In the genomic region with DNA sequence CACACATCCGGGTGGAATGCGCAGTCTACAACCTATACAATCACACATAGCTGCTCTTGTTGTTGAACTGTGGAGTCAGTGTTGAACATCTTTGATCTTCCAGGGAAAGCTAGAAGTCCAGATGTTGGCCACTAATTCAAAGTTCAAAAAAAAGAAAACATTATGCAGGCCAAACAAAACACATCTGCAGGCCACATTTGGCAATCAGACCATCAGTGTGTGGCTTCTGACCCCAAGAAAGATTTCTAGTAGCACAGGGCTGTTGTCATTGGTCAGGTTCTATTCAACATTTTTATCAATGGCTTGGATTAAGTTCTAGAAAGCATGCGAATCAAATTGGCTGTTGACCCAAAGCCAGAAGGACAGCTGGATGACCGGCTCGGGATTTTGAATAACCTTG, we compare ENCODE assay signal across 35 cellular contexts.
"Had no signal": no experiment of that assay in that cellular context is flagged by ENCODE, and none has a peak within 500 bp of the region (broad histone marks: within the 10 kb centered on the region; RNA-seq: fewer than 3 reads in every experiment).

No MANE protein-coding gene starts in this region.

- H3K27ac Mint-ChIP-seq: activated CD4-positive, alpha-beta memory T cell treated with anti-CD3 and anti-CD28 coated beads for 36 hours; activated CD4-positive, alpha-beta T cell treated with anti-CD3 and anti-CD28 coated beads, Interleukin-2, amount 10 ng/mL, durations not matched to agents 24 days and 14 days; activated naive CD4-positive, alpha-beta T cell treated with anti-CD3 and anti-CD28 coated beads for 36 hours; activated T-helper 1 cell treated with anti-CD3 and anti-CD28 coated beads, Interleukin-12 subunit alpha, Interleukin-12 subunit beta, Interleukin-2, Interleukin-4 antibody, amounts not matched to agents 30 ng/mL and 10 ng/mL and 1 ng/mL, durations not matched to agents 14 hours and 24 hours and 36 hours; dendritic cell treated with granulocyte-macrophage colony-stimulating factor and Interleukin-4, amounts not matched to agents 40 ng/mL and 50 ng/mL, for 4 days; natural killer cell treated with Interleukin-12 subunit alpha and Interleukin-12 subunit beta and Interleukin-15 and Interleukin-18, amount 100 ng/mL, for 72 hours; progenitor cell of endocrine pancreas; stimulated activated memory B cell treated with anti-CD40 and anti-IgM and Interleukin-4, amounts not matched to agents 10 μg/mL and 1 μg/mL and 100 μg/mL, for 72 hours; stimulated activated naive CD8-positive, alpha-beta T cell treated with anti-CD3 and anti-CD28 coated beads, Interleukin-15, amount 100 ng/mL, for 72 hours; T-helper 17 cell had no signal

- H3K4me1 Mint-ChIP-seq: activated CD4-positive, alpha-beta T cell treated with anti-CD3 and anti-CD28 coated beads, Interleukin-2, amount 10 ng/mL, durations not matched to agents 24 days and 14 days; stimulated activated memory B cell treated with anti-CD40 and anti-IgM and Interleukin-4, amounts not matched to agents 10 μg/mL and 1 μg/mL and 100 μg/mL, for 72 hours; T-helper 17 cell had no signal

- H3K36me3 Mint-ChIP-seq: activated CD4-positive, alpha-beta memory T cell treated with anti-CD3 and anti-CD28 coated beads for 36 hours; natural killer cell treated with Interleukin-12 subunit alpha and Interleukin-12 subunit beta and Interleukin-15 and Interleukin-18, amount 100 ng/mL, for 72 hours; stimulated activated memory B cell treated with anti-CD40 and anti-IgM and Interleukin-4, amounts not matched to agents 10 μg/mL and 1 μg/mL and 100 μg/mL, for 72 hours had no signal

- H3K9me3 ChIP-seq: left lung, mucosa of descending colon, neutrophil, ovary, upper lobe of left lung, vagina had no signal

- H3K27ac ChIP-seq: brain microvascular endothelial cell, foreskin keratinocyte, left lung, neutrophil, ovary, upper lobe of left lung, vagina, WERI-Rb-1 had no signal

- H3K27me3 ChIP-seq: brain microvascular endothelial cell, foreskin keratinocyte, left lung, neutrophil, ovary, upper lobe of left lung, vagina had no signal

- H3K36me3 ChIP-seq: brain microvascular endothelial cell, left lung, neutrophil, ovary, upper lobe of left lung, vagina, WERI-Rb-1 had no signal

- H3K4me3 Mint-ChIP-seq: activated CD4-positive, alpha-beta memory T cell treated with anti-CD3 and anti-CD28 coated beads for 36 hours; activated CD4-positive, alpha-beta T cell treated with anti-CD3 and anti-CD28 coated beads, Interleukin-2, amount 10 ng/mL, durations not matched to agents 24 days and 14 days; activated naive CD4-positive, alpha-beta T cell treated with anti-CD3 and anti-CD28 coated beads for 36 hours; activated T-helper 1 cell treated with anti-CD3 and anti-CD28 coated beads, Interleukin-12 subunit alpha, Interleukin-12 subunit beta, Interleukin-2, Interleukin-4 antibody, amounts not matched to agents 30 ng/mL and 10 ng/mL and 1 ng/mL, durations not matched to agents 14 hours and 24 hours and 36 hours; dendritic cell treated with granulocyte-macrophage colony-stimulating factor and Interleukin-4, amounts not matched to agents 40 ng/mL and 50 ng/mL, for 4 days; natural killer cell treated with Interleukin-12 subunit alpha and Interleukin-12 subunit beta and Interleukin-15 and Interleukin-18, amount 100 ng/mL, for 72 hours; stimulated activated memory B cell treated with anti-CD40 and anti-IgM and Interleukin-4, amounts not matched to agents 10 μg/mL and 1 μg/mL and 100 μg/mL, for 72 hours; stimulated activated naive CD8-positive, alpha-beta T cell treated with anti-CD3 and anti-CD28 coated beads, Interleukin-15, amount 100 ng/mL, for 72 hours; T-helper 17 cell had no signal

- H3K4me3 ChIP-seq: left lung, mucosa of descending colon, ovary, smooth muscle cell, upper lobe of left lung, vagina had no signal

- FAIRE-seq: astrocyte had no signal

- H3K4me1 ChIP-seq: foreskin keratinocyte, left lung, upper lobe of left lung, vagina had no signal

- ATAC-seq: activated CD4-positive, CD25-positive, alpha-beta regulatory T cell treated with anti-CD3 and anti-CD28 coated beads, Interleukin-2, amount 50 U/mL, for 24 hours; foreskin keratinocyte; mucosa of descending colon; natural killer cell treated with Interleukin-12 subunit alpha and Interleukin-12 subunit beta and Interleukin-15 and Interleukin-18, amount 100 ng/mL, for 72 hours; stimulated activated memory B cell treated with anti-CD40 and anti-IgM and Interleukin-4, amounts not matched to agents 10 μg/mL and 1 μg/mL and 100 μg/mL, for 72 hours; stimulated activated naive CD8-positive, alpha-beta T cell treated with anti-CD3 and anti-CD28 coated beads, Interleukin-15, amount 100 ng/mL, for 72 hours; T-helper 17 cell had no signal

- DNase-seq: activated CD4-positive, alpha-beta memory T cell treated with anti-CD3 and anti-CD28 coated beads for 36 hours; activated CD4-positive, alpha-beta T cell treated with anti-CD3 and anti-CD28 coated beads, Interleukin-2, amount 10 ng/mL, durations not matched to agents 24 days and 14 days; activated CD8-positive, alpha-beta memory T cell treated with anti-CD3 and anti-CD28 coated beads, Interleukin-2, amount 50 U/mL, for 4 hours; activated effector memory CD4-positive, alpha-beta T cell treated with anti-CD3 and anti-CD28 coated beads, Interleukin-2, amount 50 U/mL, for 16 hours; activated naive CD4-positive, alpha-beta T cell treated with anti-CD3 and anti-CD28 coated beads for 36 hours; activated T-cell treated with anti-CD3 and anti-CD28 coated beads, Interleukin-2, amount 50 U/mL, for 1 hour; amniotic stem cell; brain microvascular endothelial cell; central memory CD4-positive, alpha-beta T cell; effector CD4-positive, alpha-beta T cell; foreskin keratinocyte; kidney glomerular epithelial cell; left lung; mucosa of descending colon; stimulated activated CD4-positive, alpha-beta T cell treated with anti-CD3 and anti-CD28 coated beads, Interleukin-1b, Interleukin-23, amount 100 ng/mL, for 48 hours; stimulated activated CD4-positive, alpha-beta T cell treated with anti-CD3 and anti-CD28 coated beads, Interleukin-4, amount 100 ng/mL, for 4 hours; stimulated activated CD8-positive, alpha-beta memory T cell treated with anti-CD3 and anti-CD28 coated beads, Interleukin-4, amount 100 ng/mL, for 48 hours; stimulated activated naive CD8-positive, alpha-beta T cell treated with anti-CD3 and anti-CD28 coated beads, Interleukin-15, amount 100 ng/mL, for 72 hours; substantia nigra; SW 1271; T-helper 17 cell; T1000; upper lobe of left lung; WERI-Rb-1 had no signal

- H3K9me3 Mint-ChIP-seq: activated CD4-positive, alpha-beta memory T cell treated with anti-CD3 and anti-CD28 coated beads for 36 hours; activated naive CD4-positive, alpha-beta T cell treated with anti-CD3 and anti-CD28 coated beads for 36 hours; activated T-helper 1 cell treated with anti-CD3 and anti-CD28 coated beads, Interleukin-12 subunit alpha, Interleukin-12 subunit beta, Interleukin-2, Interleukin-4 antibody, amounts not matched to agents 30 ng/mL and 10 ng/mL and 1 ng/mL, durations not matched to agents 14 hours and 24 hours and 36 hours; dendritic cell treated with granulocyte-macrophage colony-stimulating factor and Interleukin-4, amounts not matched to agents 40 ng/mL and 50 ng/mL, for 4 days; natural killer cell treated with Interleukin-12 subunit alpha and Interleukin-12 subunit beta and Interleukin-15 and Interleukin-18, amount 100 ng/mL, for 72 hours; stimulated activated memory B cell treated with anti-CD40 and anti-IgM and Interleukin-4, amounts not matched to agents 10 μg/mL and 1 μg/mL and 100 μg/mL, for 72 hours had no signal

- H3K27me3 Mint-ChIP-seq: activated CD4-positive, alpha-beta memory T cell treated with anti-CD3 and anti-CD28 coated beads for 36 hours; dendritic cell treated with granulocyte-macrophage colony-stimulating factor and Interleukin-4, amounts not matched to agents 40 ng/mL and 50 ng/mL, for 4 days; progenitor cell of endocrine pancreas; stimulated activated memory B cell treated with anti-CD40 and anti-IgM and Interleukin-4, amounts not matched to agents 10 μg/mL and 1 μg/mL and 100 μg/mL, for 72 hours had no signal
